ENCODE assay signal across 10 cellular contexts in genomic region chr17:41972571-41973411, GRCh38. TPM values are rescaled to one million over a fixed set of nuclear protein-coding genes. Genes with fewer than 3 reads are reported as not detected.
DNase-seq lines count a peak whose midpoint lies in the region; ATAC-seq and TF ChIP-seq lines count a peak whose summit lies in the region.
"Had no signal": no experiment of that assay in that cellular context is flagged by ENCODE, and none has a peak within 500 bp of the region (broad histone marks: within the 10 kb centered on the region; RNA-seq: fewer than 3 reads in every experiment).

No MANE protein-coding gene starts in this region.

- H3K27me3 ChIP-seq in tibial nerve = no peaks in the 10 kb centered on the region

- DNase-seq in activated T-cell treated with anti-CD3 and anti-CD28 coated beads, Interleukin-2, amount 50 U/mL, for 72 hours = no peak
- DNase-seq in activated T-cell treated with anti-CD3 and anti-CD28 coated beads, Interleukin-2, amount 50 U/mL, for 4 hours = no peak
- no peak for DNase-seq in T-helper 17 cell
- DNase-seq in left colon = no peak
- DNase-seq in tibial nerve (ENCODE audit: low spot score in 2 of 2) = no peak
- DNase-seq in occipital lobe (lab: John Stamatoyannopoulos, UW) = no peak
- DNase-seq: activated CD4-positive, alpha-beta T cell treated with anti-CD3 and anti-CD28 coated beads for 48 hours; CD4-positive, CD25-positive, alpha-beta regulatory T cell had no signal

- peak overlapping the region in 1 of 4 donors; percentile 99 for H3K4me3 ChIP-seq in tibial nerve

- intact Hi-C loops in left colon (cut with DNase I, micrococcal nuclease) = no loop called here

- no peaks in the 10 kb centered on the region for H3K9me3 Mint-ChIP-seq in activated T-cell treated with anti-CD3 and anti-CD28 coated beads, Interleukin-2, amount 50 U/mL, for 72 hours
- no peaks in the 10 kb centered on the region for H3K9me3 Mint-ChIP-seq in activated T-cell treated with anti-CD3 and anti-CD28 coated beads, Interleukin-2, amount 50 U/mL, for 4 hours
- H3K9me3 Mint-ChIP-seq: CD4-positive, CD25-positive, alpha-beta regulatory T cell had no signal

- peaks cover 0 to 97% (median 25%) of the 10 kb centered on the region in 3 donors for H3K36me3 ChIP-seq in tibial nerve

- H3K4me1 ChIP-seq in tibial nerve = peaks cover 0 to 96% (median 44%) of the 10 kb centered on the region in 4 donors

- no peak for TF ChIP-seq CTCF in tibial nerve (IDR thresholded peaks at IDR 0.05)

- no peaks in the 10 kb centered on the region for H3K27me3 Mint-ChIP-seq in activated T-cell treated with anti-CD3 and anti-CD28 coated beads, Interleukin-2, amount 50 U/mL, for 72 hours (ENCODE audit: low read depth)
- no peaks in the 10 kb centered on the region for H3K27me3 Mint-ChIP-seq in activated T-cell treated with anti-CD3 and anti-CD28 coated beads, Interleukin-2, amount 50 U/mL, for 4 hours (ENCODE audit: low read depth)
- no peaks in the 10 kb centered on the region for H3K27me3 Mint-ChIP-seq in T-helper 17 cell
- H3K27me3 Mint-ChIP-seq: CD4-positive, CD25-positive, alpha-beta regulatory T cell had no signal

- H3K27ac Mint-ChIP-seq in activated T-cell treated with anti-CD3 and anti-CD28 coated beads, Interleukin-2, amount 50 U/mL, for 72 hours = peak overlapping the region; percentile 11
- H3K27ac Mint-ChIP-seq in T-helper 17 cell = peak overlapping the region; percentile 14
- H3K27ac Mint-ChIP-seq: CD4-positive, CD25-positive, alpha-beta regulatory T cell had no signal

- H3K9me3 ChIP-seq in T-helper 17 cell (ENCODE audit: control insufficient read depth, low read length, poor library complexity, severe bottlenecking) = no peaks in the 10 kb centered on the region
- no peaks in the 10 kb centered on the region for H3K9me3 ChIP-seq in tibial nerve

- H3K36me3 Mint-ChIP-seq in activated T-cell treated with anti-CD3 and anti-CD28 coated beads, Interleukin-2, amount 50 U/mL, for 72 hours (ENCODE audit: insufficient read depth in 2 of 2) = peaks cover 10 to 14% of the 10 kb centered on the region in 2 donors
- peaks cover 33% of the 10 kb centered on the region for H3K36me3 Mint-ChIP-seq in activated T-cell treated with anti-CD3 and anti-CD28 coated beads, Interleukin-2, amount 50 U/mL, for 4 hours (ENCODE audit: insufficient read depth)
- peaks cover 2% of the 10 kb centered on the region for H3K36me3 Mint-ChIP-seq in T-helper 17 cell (ENCODE audit: low read depth)

- 32 to 40% methylated on average over 19 to 22 of the region's 22 CpGs for WGBS in tibial nerve, 2 donors

- TF ChIP-seq POLR2A in tibial nerve (IDR thresholded peaks at IDR 0.05) = no peak

- no peak for ATAC-seq in activated T-cell treated with anti-CD3 and anti-CD28 coated beads, Interleukin-2, amount 50 U/mL, for 72 hours (replicated peaks in 1 of 2)
- ATAC-seq in activated T-cell treated with anti-CD3 and anti-CD28 coated beads, Interleukin-2, amount 50 U/mL, for 4 hours = no peak
- ATAC-seq in T-helper 17 cell (no peak), left colon (peak; percentile 8), HG02610 (IDR thresholded peaks at IDR 0.05; ENCODE audit: unreplicated experiment) (no peak), GM21723 (IDR thresholded peaks at IDR 0.05; ENCODE audit: unreplicated experiment) (no peak)

- H3K27ac ChIP-seq in tibial nerve = peak overlapping the region in 3 of 4 donors; percentile 63 to 97 (median 94)

- peaks cover 36% of the 10 kb centered on the region for H3K4me1 Mint-ChIP-seq in activated T-cell treated with anti-CD3 and anti-CD28 coated beads, Interleukin-2, amount 50 U/mL, for 72 hours (ENCODE audit: low read depth)
- peaks cover 24% of the 10 kb centered on the region for H3K4me1 Mint-ChIP-seq in activated T-cell treated with anti-CD3 and anti-CD28 coated beads, Interleukin-2, amount 50 U/mL, for 4 hours (ENCODE audit: low read depth)
- H3K4me1 Mint-ChIP-seq in T-helper 17 cell = peaks cover 19% of the 10 kb centered on the region

- H3K4me3 Mint-ChIP-seq in activated T-cell treated with anti-CD3 and anti-CD28 coated beads, Interleukin-2, amount 50 U/mL, for 72 hours = no peak overlapping the region
- H3K4me3 Mint-ChIP-seq in activated T-cell treated with anti-CD3 and anti-CD28 coated beads, Interleukin-2, amount 50 U/mL, for 4 hours = no peak overlapping the region
- H3K4me3 Mint-ChIP-seq in T-helper 17 cell = no peak overlapping the region

- no peak for TF ChIP-seq EP300 in tibial nerve (IDR thresholded peaks at IDR 0.05)

RNA-seq across cellular contexts. Expression of gene CNP, which starts 6.2 kb away (rescaled TPM):
- 10 to 100 TPM; 51.4 to 53.8 TPM for total RNA-seq in activated T-cell treated with anti-CD3 and anti-CD28 coated beads, Interleukin-2, amount 50 U/mL, for 72 hours
- total RNA-seq in activated T-cell treated with anti-CD3 and anti-CD28 coated beads, Interleukin-2, amount 50 U/mL, for 4 hours = 10 to 100 TPM; 70.0 to 80.0 (median 78.3) TPM
- total RNA-seq in T-helper 17 cell = 10 to 100 TPM; 21.0 to 23.4 TPM
- total RNA-seq in left colon = 10 to 100 TPM; 45.6 to 53.6 TPM
- 100 to 1,000 TPM; 174 to 345 (median 256) TPM for total RNA-seq in tibial nerve
- total RNA-seq in occipital lobe = 40.7 TPM

RNA-seq across cellular contexts. Expression of gene ODAD4, which starts 42.4 kb away (rescaled TPM):
- 1 to 10 TPM in 1 of 2 donors, under 1 TPM in 1; 0.72 to 1.6 TPM for total RNA-seq in activated T-cell treated with anti-CD3 and anti-CD28 coated beads, Interleukin-2, amount 50 U/mL, for 72 hours
- total RNA-seq in activated T-cell treated with anti-CD3 and anti-CD28 coated beads, Interleukin-2, amount 50 U/mL, for 4 hours = under 1 TPM; 0.26 to 0.91 (median 0.79) TPM
- total RNA-seq in T-helper 17 cell = 1 to 10 TPM; 3.7 to 4.3 TPM
- total RNA-seq in left colon = under 1 TPM; 0.12 to 0.20 TPM
- 1 to 10 TPM; 3.7 to 5.4 (median 5.2) TPM for total RNA-seq in tibial nerve
- total RNA-seq in occipital lobe = 1.6 TPM
- total RNA-seq: CD4-positive, CD25-positive, alpha-beta regulatory T cell had no signal

RNA-seq across cellular contexts. Expression of gene DNAJC7, which starts 44.4 kb away (rescaled TPM):
- total RNA-seq in activated T-cell treated with anti-CD3 and anti-CD28 coated beads, Interleukin-2, amount 50 U/mL, for 72 hours = 100 to 1,000 TPM; 106 to 117 TPM
- 100 to 1,000 TPM; 144 to 154 (median 147) TPM for total RNA-seq in activated T-cell treated with anti-CD3 and anti-CD28 coated beads, Interleukin-2, amount 50 U/mL, for 4 hours
- total RNA-seq in T-helper 17 cell = 100 to 1,000 TPM; 113 to 124 TPM
- total RNA-seq in left colon = 10 to 100 TPM; 76.5 to 84.6 TPM
- 10 to 100 TPM; 56.6 to 90.2 (median 71.8) TPM for total RNA-seq in tibial nerve
- total RNA-seq in occipital lobe = 78.0 TPM

RNA-seq across cellular contexts. Expression of gene NKIRAS2, which starts 47.1 kb away (rescaled TPM):
- 10 to 100 TPM; 18.6 to 24.3 TPM for total RNA-seq in activated T-cell treated with anti-CD3 and anti-CD28 coated beads, Interleukin-2, amount 50 U/mL, for 72 hours
- 10 to 100 TPM; 33.4 to 35.8 (median 34.2) TPM for total RNA-seq in activated T-cell treated with anti-CD3 and anti-CD28 coated beads, Interleukin-2, amount 50 U/mL, for 4 hours
- 10 to 100 TPM; 14.3 to 15.6 TPM for total RNA-seq in T-helper 17 cell
- total RNA-seq in left colon = 10 to 100 TPM; 29.4 to 31.9 TPM
- total RNA-seq in tibial nerve = 10 to 100 TPM; 17.7 to 39.9 (median 23.8) TPM
- total RNA-seq in occipital lobe = 31.5 TPM

RNA-seq across cellular contexts. Expression of gene ACLY, which starts 54.0 kb away (rescaled TPM):
- 100 to 1,000 TPM; 124 to 129 TPM for total RNA-seq in activated T-cell treated with anti-CD3 and anti-CD28 coated beads, Interleukin-2, amount 50 U/mL, for 72 hours
- total RNA-seq in activated T-cell treated with anti-CD3 and anti-CD28 coated beads, Interleukin-2, amount 50 U/mL, for 4 hours = 100 to 1,000 TPM; 197 to 210 (median 198) TPM
- total RNA-seq in T-helper 17 cell (10 to 100 TPM; 65.5 to 73.4 TPM), left colon (100 to 1,000 TPM in 1 of 2 donors, 10 to 100 TPM in 1; 88.2 to 125 TPM), tibial nerve (100 to 1,000 TPM in 1 of 4 donors, 10 to 100 TPM in 3; 62.8 to 102 (median 72.6) TPM), occipital lobe (118 TPM)
